Comparison of ENCODE assay signal across 1 cellular context in the genomic region with DNA sequence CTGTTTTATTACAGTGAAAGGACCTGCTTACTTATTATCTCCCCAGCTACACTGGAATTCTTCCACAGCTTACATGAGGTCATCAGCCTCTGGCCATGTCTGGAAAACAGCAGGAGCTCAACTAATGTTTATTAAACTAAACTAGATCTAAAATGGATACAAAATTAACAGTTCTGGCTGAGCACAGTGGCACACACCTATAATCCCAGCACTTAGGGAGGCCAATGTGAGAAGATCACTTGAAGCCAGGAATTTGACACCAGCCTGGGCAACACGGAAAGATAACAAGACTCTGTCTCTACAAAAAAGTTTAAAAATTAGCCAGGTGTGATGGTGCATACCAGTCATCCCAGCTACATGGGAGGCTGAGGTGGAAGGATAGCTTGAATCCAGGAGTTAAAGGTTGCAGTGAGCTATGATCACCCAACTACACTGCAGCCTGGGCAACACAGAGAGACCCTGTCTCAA.
TF ChIP-seq lines count a peak whose summit lies in the region.

No MANE protein-coding gene starts in this region.

TF ChIP-seq in SK-N-SH treated with all-trans-retinoic acid at 6 μM for 48 hours, 23 proteins besides CTCF, POLR2A, EP300 and RAD21 (continued from another document):
- TF ChIP-seq, protein P1, sequence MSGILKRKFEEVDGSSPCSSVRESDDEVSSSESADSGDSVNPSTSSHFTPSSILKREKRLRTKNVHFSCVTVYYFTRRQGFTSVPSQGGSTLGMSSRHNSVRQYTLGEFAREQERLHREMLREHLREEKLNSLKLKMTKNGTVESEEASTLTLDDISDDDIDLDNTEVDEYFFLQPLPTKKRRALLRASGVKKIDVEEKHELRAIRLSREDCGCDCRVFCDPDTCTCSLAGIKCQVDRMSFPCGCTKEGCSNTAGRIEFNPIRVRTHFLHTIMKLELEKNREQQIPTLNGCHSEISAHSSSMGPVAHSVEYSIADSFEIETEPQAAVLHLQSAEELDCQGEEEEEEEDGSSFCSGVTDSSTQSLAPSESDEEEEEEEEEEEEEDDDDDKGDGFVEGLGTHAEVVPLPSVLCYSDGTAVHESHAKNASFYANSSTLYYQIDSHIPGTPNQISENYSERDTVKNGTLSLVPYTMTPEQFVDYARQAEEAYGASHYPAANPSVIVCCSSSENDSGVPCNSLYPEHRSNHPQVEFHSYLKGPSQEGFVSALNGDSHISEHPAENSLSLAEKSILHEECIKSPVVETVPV (CRISPR knock-in tag; IDR thresholded peaks at IDR 0.05): no peak
- TF ChIP-seq, protein P2, sequence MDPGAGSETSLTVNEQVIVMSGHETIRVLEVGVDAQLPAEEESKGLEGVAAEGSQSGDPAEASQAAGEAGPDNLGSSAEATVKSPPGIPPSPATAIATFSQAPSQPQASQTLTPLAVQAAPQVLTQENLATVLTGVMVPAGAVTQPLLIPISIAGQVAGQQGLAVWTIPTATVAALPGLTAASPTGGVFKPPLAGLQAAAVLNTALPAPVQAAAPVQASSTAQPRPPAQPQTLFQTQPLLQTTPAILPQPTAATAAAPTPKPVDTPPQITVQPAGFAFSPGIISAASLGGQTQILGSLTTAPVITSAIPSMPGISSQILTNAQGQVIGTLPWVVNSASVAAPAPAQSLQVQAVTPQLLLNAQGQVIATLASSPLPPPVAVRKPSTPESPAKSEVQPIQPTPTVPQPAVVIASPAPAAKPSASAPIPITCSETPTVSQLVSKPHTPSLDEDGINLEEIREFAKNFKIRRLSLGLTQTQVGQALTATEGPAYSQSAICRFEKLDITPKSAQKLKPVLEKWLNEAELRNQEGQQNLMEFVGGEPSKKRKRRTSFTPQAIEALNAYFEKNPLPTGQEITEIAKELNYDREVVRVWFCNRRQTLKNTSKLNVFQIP (CRISPR knock-in tag; IDR thresholded peaks at IDR 0.05; ENCODE audit: borderline replicate concordance, low read depth): no peak
TF ChIP-seq in SK-N-SH treated with all-trans-retinoic acid at 6 μM for 48 hours: peak in this region for 0.
